8 cellular contexts compared by ENCODE assay signal in genomic region chr13:49220035-49220855, GRCh38. TPM values are rescaled to one million over a fixed set of nuclear protein-coding genes. Genes with fewer than 3 reads are reported as not detected.
A peak's percentile ranks its signal among the peaks of the same experiment; 100 is the strongest.
DNase-seq lines count a peak whose midpoint lies in the region; ATAC-seq and TF ChIP-seq lines count a peak whose summit lies in the region.

MLNR (plus strand) TSS chr13:49220338; CDS start chr13:49220338, 0 bp downstream.

- POLR2A ChIA-PET in OCI-LY7 (lab: Charles Lee): no interaction called here

- H3K9me3 Mint-ChIP-seq in activated naive CD4-positive, alpha-beta T cell treated with anti-CD3 and anti-CD28 coated beads for 36 hours: no peaks in the 10 kb centered on the region

- no TSS peak for BruUV-seq in OCI-LY7 (replicated peaks; lab: Mats Ljungman, UMichigan)

- no peaks in the 10 kb centered on the region for H3K79me2 ChIP-seq in OCI-LY7 (ENCODE audit: insufficient read depth, low read depth, low read length)

- H3K36me3 ChIP-seq in GM06990 (ENCODE audit: control insufficient read depth, insufficient read depth, low read length) (no peaks in the 10 kb centered on the region), psoas muscle (ENCODE audit: insufficient read depth in 1 of 2, low read depth in 1 of 2) (no peaks in the 10 kb centered on the region), OCI-LY7 (ENCODE audit: insufficient read depth, low read length) (no peaks in the 10 kb centered on the region)

- H2AFZ ChIP-seq in OCI-LY7 (ENCODE audit: low read length): no peak within 1 kb of the TSS

- intact Hi-C loops in activated naive CD4-positive, alpha-beta T cell treated with anti-CD3 and anti-CD28 coated beads for 36 hours (cut with micrococcal nuclease): loop anchor here (2.0 kb wide), 1 partner anchor 27 kb away; the partner anchor contains the start of gene CDADC1
- intact Hi-C loops in left cardiac atrium (cut with DNase I): no loop called here
- intact Hi-C loops in psoas muscle (cut with DNase I): no loop called here
- intact Hi-C loops in OCI-LY7 (cut with micrococcal nuclease; ENCODE audit: unreplicated experiment): no loop called here

- H3K4me3 ChIP-seq in GM06990 (replicated peaks; ENCODE audit: low read depth, low read length) (peak within 1 kb of the TSS; percentile 15), psoas muscle (peak within 1 kb of the TSS; percentile 57), OCI-LY7 (ENCODE audit: low read depth, low read length, poor library complexity, severe bottlenecking) (no peak within 1 kb of the TSS)

- H3K9me3 ChIP-seq in psoas muscle: no peaks in the 10 kb centered on the region
- H3K9me3 ChIP-seq in OCI-LY7 (ENCODE audit: low read length): no peaks in the 10 kb centered on the region

- H3K4me1 Mint-ChIP-seq in activated naive CD4-positive, alpha-beta T cell treated with anti-CD3 and anti-CD28 coated beads for 36 hours (ENCODE audit: low read depth): peaks cover 2% of the 10 kb centered on the region

- 2 to 4% (median 3%) methylated on average over 72 to 111 of the region's 111 CpGs for WGBS in psoas muscle, 3 donors

- peak within 1 kb of the TSS; percentile 65 for H3K4me3 Mint-ChIP-seq in activated naive CD4-positive, alpha-beta T cell treated with anti-CD3 and anti-CD28 coated beads for 36 hours

- ATAC-seq in left cardiac atrium (peak; percentile 79 to 86), psoas muscle (peak; percentile 47 to 76 (median 70))

- no peaks in the 10 kb centered on the region for H3K9me2 ChIP-seq in OCI-LY7 (ENCODE audit: insufficient read depth, low read length)

- H4K20me1 ChIP-seq in OCI-LY7 (ENCODE audit: insufficient read depth, low read length): no peaks in the 10 kb centered on the region

- H3K27me3 ChIP-seq in GM06990 (replicated peaks; ENCODE audit: control insufficient read depth, insufficient read depth, low read length): no peaks in the 10 kb centered on the region; the same call in none of the 2 replicates
- H3K27me3 ChIP-seq in psoas muscle (ENCODE audit: insufficient read depth in 3 of 3, low read length in 2 of 3): peaks cover 0 to 57% (median 22%) of the 10 kb centered on the region in 3 donors

- H3K27me3 Mint-ChIP-seq in activated naive CD4-positive, alpha-beta T cell treated with anti-CD3 and anti-CD28 coated beads for 36 hours (ENCODE audit: low read depth): peaks cover 56% of the 10 kb centered on the region

- CTCF ChIA-PET in activated naive CD4-positive, alpha-beta T cell treated with anti-CD3 and anti-CD28 coated beads for 36 hours (lab: Charles Lee): interaction anchor here (0.6 kb wide), 1 partner anchor 11 kb away, joined by 6 read pairs; no protein-coding TSS in a partner anchor
- CTCF ChIA-PET in OCI-LY7 (lab: Charles Lee; ENCODE audit: unreplicated experiment): no interaction called here

- peaks cover 2% of the 10 kb centered on the region for H3K36me3 Mint-ChIP-seq in activated naive CD4-positive, alpha-beta T cell treated with anti-CD3 and anti-CD28 coated beads for 36 hours (ENCODE audit: low read depth)

- TF ChIP-seq CTCF in GM06990 (IDR thresholded peaks at IDR 0.05; ENCODE audit: insufficient read depth, low read length, poor library complexity, severe bottlenecking) (peak; percentile 16), psoas muscle (IDR thresholded peaks at IDR 0.05) (peak; percentile 11), OCI-LY7 (conservative IDR thresholded peaks at IDR 0.05; ENCODE audit: low read length) (no peak)

- no peak within 1 kb of the TSS for H3K27ac ChIP-seq in psoas muscle
- H3K27ac ChIP-seq in OCI-LY7 (ENCODE audit: low read depth, low read length, poor library complexity, severe bottlenecking): no peak within 1 kb of the TSS

- H3K27ac Mint-ChIP-seq in activated naive CD4-positive, alpha-beta T cell treated with anti-CD3 and anti-CD28 coated beads for 36 hours: no peak within 1 kb of the TSS

- H3K4me2 ChIP-seq in OCI-LY7 (ENCODE audit: low read length): no peak within 1 kb of the TSS

- H3K4me1 ChIP-seq in psoas muscle (peaks cover 4% of the 10 kb centered on the region), OCI-LY7 (ENCODE audit: insufficient read depth, low read length, poor library complexity, severe bottlenecking) (peaks cover 2% of the 10 kb centered on the region)

- peak; percentile 37 for DNase-seq in GM06990 (ENCODE audit: extremely low read depth, insufficient read length)
- peak; percentile 7 for DNase-seq in NCI-H345 (lab: John Stamatoyannopoulos, UW)
- DNase-seq in activated naive CD4-positive, alpha-beta T cell treated with anti-CD3 and anti-CD28 coated beads for 36 hours: peak; percentile 62
- DNase-seq in left cardiac atrium: peak; percentile 45
- DNase-seq in psoas muscle: peak; percentile 28 to 58
- DNase-seq in NCI-H2196 treated with DMSO at 0.1 percent for 48 hours (lab: John Stamatoyannopoulos, UW; ENCODE audit: unreplicated experiment): no peak
- no peak for DNase-seq in NK-92 treated with Interleukin-12 subunit alpha and Interleukin-12 subunit beta, amount 100 ng/mL, for 24 hours (lab: John Stamatoyannopoulos, UW)
- no peak for DNase-seq in OCI-LY7 (ENCODE audit: low spot score)

RNA-seq across cellular contexts. Expression of gene MLNR, which starts in this region (rescaled TPM):
- not detected for total RNA-seq in activated naive CD4-positive, alpha-beta T cell treated with anti-CD3 and anti-CD28 coated beads for 36 hours
- total RNA-seq in left cardiac atrium: not detected
- total RNA-seq in psoas muscle: not detected
- polyA plus RNA-seq in psoas muscle: not detected
- total RNA-seq in OCI-LY7 (2014; rRNA removed; shearing (Covaris generic)): not detected in 2 replicates
- not detected in 2 replicates for total RNA-seq in OCI-LY7 (2022)

Comparison
In these comparisons a context has a peak if more than half of its experiments do, and no peak if none do; other contexts are left out.
1. Peak in DNase-seq in activated naive CD4-positive, alpha-beta T cell treated with anti-CD3 and anti-CD28 coated beads for 36 hours; RNA of the gene not detected or under 1 TPM.
2. Peak in DNase-seq and ATAC-seq in left cardiac atrium; RNA of the gene not detected or under 1 TPM.
3. Peak in DNase-seq, ATAC-seq and H3K4me3 ChIP-seq in psoas muscle; RNA of the gene not detected or under 1 TPM.
4. DNase-seq: peak in GM06990 (single experiment) and NCI-H345 (single experiment); none in NCI-H2196 treated with DMSO at 0.1 percent for 48 hours (single experiment), NK-92 treated with Interleukin-12 subunit alpha and Interleukin-12 subunit beta, amount 100 ng/mL, for 24 hours (single experiment) and OCI-LY7 (single experiment).